In the genomic region with DNA sequence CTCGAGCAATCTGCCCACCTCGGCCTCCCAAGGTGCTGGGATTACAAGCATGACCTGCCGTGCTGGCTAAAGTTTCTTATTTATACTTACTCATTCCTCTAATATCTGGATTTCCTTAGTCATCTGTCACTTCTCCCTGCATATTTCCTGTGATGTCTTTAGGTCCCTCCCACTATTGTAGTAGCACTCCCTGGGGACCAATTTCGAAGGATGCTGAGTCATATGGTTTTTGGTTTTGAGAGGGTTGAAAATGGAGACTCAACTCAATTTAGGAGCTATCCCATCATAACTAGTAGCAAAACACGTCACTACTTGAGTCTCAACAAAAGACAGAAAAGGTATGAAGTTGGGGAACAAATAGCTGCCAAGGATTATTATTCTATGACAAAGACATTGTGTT, we compare ENCODE assay signal across 1 cellular context.
TF ChIP-seq lines count a peak whose summit lies in the region.

No MANE protein-coding gene starts in this region.

TF ChIP-seq in SK-N-SH, 30 proteins besides CTCF, POLR2A, EP300 and RAD21 (continued from another document):
- TF ChIP-seq ELF1 (IDR thresholded peaks at IDR 0.05) (no peak), RXRA (IDR thresholded peaks at IDR 0.05; ENCODE audit: borderline replicate concordance, low read depth) (no peak), SMC3 (IDR thresholded peaks at IDR 0.05; ENCODE audit: low read depth, low read length) (no peak), FOXM1 (IDR thresholded peaks at IDR 0.05; ENCODE audit: low read depth) (no peak), CHD2 (IDR thresholded peaks at IDR 0.05; ENCODE audit: low read length, partially characterized antibody) (no peak)
- TF ChIP-seq, protein P1, sequence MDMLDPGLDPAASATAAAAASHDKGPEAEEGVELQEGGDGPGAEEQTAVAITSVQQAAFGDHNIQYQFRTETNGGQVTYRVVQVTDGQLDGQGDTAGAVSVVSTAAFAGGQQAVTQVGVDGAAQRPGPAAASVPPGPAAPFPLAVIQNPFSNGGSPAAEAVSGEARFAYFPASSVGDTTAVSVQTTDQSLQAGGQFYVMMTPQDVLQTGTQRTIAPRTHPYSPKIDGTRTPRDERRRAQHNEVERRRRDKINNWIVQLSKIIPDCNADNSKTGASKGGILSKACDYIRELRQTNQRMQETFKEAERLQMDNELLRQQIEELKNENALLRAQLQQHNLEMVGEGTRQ (IDR thresholded peaks at IDR 0.05; ENCODE audit: borderline replicate concordance, low read depth, low read length), result no peak
- TF ChIP-seq, protein P2, sequence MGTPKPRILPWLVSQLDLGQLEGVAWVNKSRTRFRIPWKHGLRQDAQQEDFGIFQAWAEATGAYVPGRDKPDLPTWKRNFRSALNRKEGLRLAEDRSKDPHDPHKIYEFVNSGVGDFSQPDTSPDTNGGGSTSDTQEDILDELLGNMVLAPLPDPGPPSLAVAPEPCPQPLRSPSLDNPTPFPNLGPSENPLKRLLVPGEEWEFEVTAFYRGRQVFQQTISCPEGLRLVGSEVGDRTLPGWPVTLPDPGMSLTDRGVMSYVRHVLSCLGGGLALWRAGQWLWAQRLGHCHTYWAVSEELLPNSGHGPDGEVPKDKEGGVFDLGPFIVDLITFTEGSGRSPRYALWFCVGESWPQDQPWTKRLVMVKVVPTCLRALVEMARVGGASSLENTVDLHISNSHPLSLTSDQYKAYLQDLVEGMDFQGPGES (IDR thresholded peaks at IDR 0.05; ENCODE audit: low read depth, low read length), result no peak
- TF ChIP-seq, protein P3, sequence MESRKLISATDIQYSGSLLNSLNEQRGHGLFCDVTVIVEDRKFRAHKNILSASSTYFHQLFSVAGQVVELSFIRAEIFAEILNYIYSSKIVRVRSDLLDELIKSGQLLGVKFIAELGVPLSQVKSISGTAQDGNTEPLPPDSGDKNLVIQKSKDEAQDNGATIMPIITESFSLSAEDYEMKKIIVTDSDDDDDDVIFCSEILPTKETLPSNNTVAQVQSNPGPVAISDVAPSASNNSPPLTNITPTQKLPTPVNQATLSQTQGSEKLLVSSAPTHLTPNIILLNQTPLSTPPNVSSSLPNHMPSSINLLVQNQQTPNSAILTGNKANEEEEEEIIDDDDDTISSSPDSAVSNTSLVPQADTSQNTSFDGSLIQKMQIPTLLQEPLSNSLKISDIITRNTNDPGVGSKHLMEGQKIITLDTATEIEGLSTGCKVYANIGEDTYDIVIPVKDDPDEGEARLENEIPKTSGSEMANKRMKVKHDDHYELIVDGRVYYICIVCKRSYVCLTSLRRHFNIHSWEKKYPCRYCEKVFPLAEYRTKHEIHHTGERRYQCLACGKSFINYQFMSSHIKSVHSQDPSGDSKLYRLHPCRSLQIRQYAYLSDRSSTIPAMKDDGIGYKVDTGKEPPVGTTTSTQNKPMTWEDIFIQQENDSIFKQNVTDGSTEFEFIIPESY (IDR thresholded peaks at IDR 0.05; ENCODE audit: borderline replicate concordance, low read depth), result no peak
- TF ChIP-seq, protein P4, sequence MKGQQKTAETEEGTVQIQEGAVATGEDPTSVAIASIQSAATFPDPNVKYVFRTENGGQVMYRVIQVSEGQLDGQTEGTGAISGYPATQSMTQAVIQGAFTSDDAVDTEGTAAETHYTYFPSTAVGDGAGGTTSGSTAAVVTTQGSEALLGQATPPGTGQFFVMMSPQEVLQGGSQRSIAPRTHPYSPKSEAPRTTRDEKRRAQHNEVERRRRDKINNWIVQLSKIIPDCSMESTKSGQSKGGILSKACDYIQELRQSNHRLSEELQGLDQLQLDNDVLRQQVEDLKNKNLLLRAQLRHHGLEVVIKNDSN (IDR thresholded peaks at IDR 0.05; ENCODE audit: borderline replicate concordance, low read depth), result no peak
